ENCODE assay signal across 22 cellular contexts in genomic region chr18:59300676-59301285, GRCh38. TPM values are rescaled to one million over a fixed set of nuclear protein-coding genes. Genes with fewer than 3 reads are reported as not detected.
DNase-seq lines count a peak whose midpoint lies in the region; ATAC-seq lines count a peak whose summit lies in the region.
"Had no signal": no experiment of that assay in that cellular context is flagged by ENCODE, and none has a peak within 500 bp of the region (broad histone marks: within the 10 kb centered on the region; RNA-seq: fewer than 3 reads in every experiment).

No MANE protein-coding gene starts in this region.

- no peaks in the 10 kb centered on the region for H3K4me1 Mint-ChIP-seq in activated naive CD8-positive, alpha-beta T cell treated with anti-CD3 and anti-CD28 coated beads for 36 hours
- H3K4me1 Mint-ChIP-seq: activated naive CD4-positive, alpha-beta T cell treated with anti-CD3 and anti-CD28 coated beads, Interleukin-2, amount 50 U/mL, for 24 hours; memory B cell had no signal

- peaks cover 17% of the 10 kb centered on the region for H3K27me3 Mint-ChIP-seq in activated naive CD8-positive, alpha-beta T cell treated with anti-CD3 and anti-CD28 coated beads for 36 hours

- no peaks in the 10 kb centered on the region for H3K36me3 Mint-ChIP-seq in activated naive CD8-positive, alpha-beta T cell treated with anti-CD3 and anti-CD28 coated beads for 36 hours
- H3K36me3 Mint-ChIP-seq: activated naive CD4-positive, alpha-beta T cell treated with anti-CD3 and anti-CD28 coated beads, Interleukin-2, amount 50 U/mL, for 24 hours; memory B cell; naive thymus-derived CD4-positive, alpha-beta T cell had no signal

- H3K4me3 Mint-ChIP-seq in activated naive CD8-positive, alpha-beta T cell treated with anti-CD3 and anti-CD28 coated beads for 36 hours, result no peak overlapping the region
- H3K4me3 Mint-ChIP-seq: activated naive CD4-positive, alpha-beta T cell treated with anti-CD3 and anti-CD28 coated beads, Interleukin-2, amount 50 U/mL, for 24 hours; H9; memory B cell; naive thymus-derived CD4-positive, alpha-beta T cell had no signal

- H3K27ac Mint-ChIP-seq in activated naive CD8-positive, alpha-beta T cell treated with anti-CD3 and anti-CD28 coated beads for 36 hours, result no peak overlapping the region
- H3K27ac Mint-ChIP-seq: activated naive CD4-positive, alpha-beta T cell treated with anti-CD3 and anti-CD28 coated beads, Interleukin-2, amount 50 U/mL, for 24 hours; H9; memory B cell; naive thymus-derived CD4-positive, alpha-beta T cell had no signal

- ATAC-seq in activated CD4-positive, CD25-positive, alpha-beta regulatory T cell treated with anti-CD3 and anti-CD28 coated beads, Interleukin-2, amount 50 U/mL, for 24 hours, result peak; percentile 71 to 76
- ATAC-seq in GM21390 (IDR thresholded peaks at IDR 0.05; ENCODE audit: unreplicated experiment), result no peak
- ATAC-seq in HG02840 (IDR thresholded peaks at IDR 0.05; ENCODE audit: low FRiP score, unreplicated experiment), result no peak
- ATAC-seq: HepG2; naive thymus-derived CD4-positive, alpha-beta T cell; SK-N-SH treated with all-trans-retinoic acid at 6 μM for 48 hours had no signal

- H3K9me3 Mint-ChIP-seq in activated naive CD8-positive, alpha-beta T cell treated with anti-CD3 and anti-CD28 coated beads for 36 hours, result no peaks in the 10 kb centered on the region
- H3K9me3 Mint-ChIP-seq: activated naive CD4-positive, alpha-beta T cell treated with anti-CD3 and anti-CD28 coated beads, Interleukin-2, amount 50 U/mL, for 24 hours; H9; memory B cell; naive thymus-derived CD4-positive, alpha-beta T cell had no signal

- DNase-seq in activated CD4-positive, CD25-positive, alpha-beta regulatory T cell treated with anti-CD3 and anti-CD28 coated beads, Interleukin-2, amount 50 U/mL, for 72 hours, result no peak
- peak; percentile 64 for DNase-seq in HPDE6-E6E7 (ENCODE audit: extremely low spot score)
- DNase-seq in activated naive CD8-positive, alpha-beta T cell treated with anti-CD3 and anti-CD28 coated beads for 36 hours, result peak; percentile 1
- peak; percentile 18 for DNase-seq in kidney glomerular epithelial cell (lab: John Stamatoyannopoulos, UW)
- no peak for DNase-seq in NCI-H128 (lab: John Stamatoyannopoulos, UW; ENCODE audit: unreplicated experiment)
- DNase-seq: activated CD4-positive, alpha-beta T cell treated with anti-CD3 and anti-CD28 coated beads for 4 hours; C1 segment of cervical spinal cord; GDM1; H9; naive thymus-derived CD4-positive, alpha-beta T cell; NCI-H1417 treated with DMSO at 0.1 percent for 48 hours; NCI-H774; stomach had no signal

RNA-seq across cellular contexts. Expression of gene CPLX4, which starts 17.7 kb away (rescaled TPM):
- not detected for total RNA-seq in activated naive CD8-positive, alpha-beta T cell treated with anti-CD3 and anti-CD28 coated beads for 36 hours
- total RNA-seq: H9; hepatocyte; HepG2; naive thymus-derived CD4-positive, alpha-beta T cell; stomach; urinary bladder had no signal

RNA-seq across cellular contexts. Expression of gene RAX, which starts 27.5 kb away (rescaled TPM):
- total RNA-seq in activated naive CD8-positive, alpha-beta T cell treated with anti-CD3 and anti-CD28 coated beads for 36 hours, result not detected
- total RNA-seq: hepatocyte; HepG2; naive thymus-derived CD4-positive, alpha-beta T cell; stomach; urinary bladder had no signal

RNA-seq across cellular contexts. Expression of gene LMAN1, which starts 58.3 kb away (rescaled TPM):
- 100 to 1,000 TPM; 118 TPM for total RNA-seq in activated naive CD8-positive, alpha-beta T cell treated with anti-CD3 and anti-CD28 coated beads for 36 hours

Comparison
In these comparisons a context has a peak if more than half of its experiments do, and no peak if none do; other contexts are left out.
1. ATAC-seq: peak in activated CD4-positive, CD25-positive, alpha-beta regulatory T cell treated with anti-CD3 and anti-CD28 coated beads, Interleukin-2, amount 50 U/mL, for 24 hours (2 of 2); none in GM21390 (single experiment) and HG02840 (single experiment).
2. DNase-seq: peak in HPDE6-E6E7 (single experiment), activated naive CD8-positive, alpha-beta T cell treated with anti-CD3 and anti-CD28 coated beads for 36 hours (single experiment) and kidney glomerular epithelial cell (single experiment); none in activated CD4-positive, CD25-positive, alpha-beta regulatory T cell treated with anti-CD3 and anti-CD28 coated beads, Interleukin-2, amount 50 U/mL, for 72 hours (single experiment) and NCI-H128 (single experiment).